1 cellular context compared by ENCODE assay signal in the genomic region with DNA sequence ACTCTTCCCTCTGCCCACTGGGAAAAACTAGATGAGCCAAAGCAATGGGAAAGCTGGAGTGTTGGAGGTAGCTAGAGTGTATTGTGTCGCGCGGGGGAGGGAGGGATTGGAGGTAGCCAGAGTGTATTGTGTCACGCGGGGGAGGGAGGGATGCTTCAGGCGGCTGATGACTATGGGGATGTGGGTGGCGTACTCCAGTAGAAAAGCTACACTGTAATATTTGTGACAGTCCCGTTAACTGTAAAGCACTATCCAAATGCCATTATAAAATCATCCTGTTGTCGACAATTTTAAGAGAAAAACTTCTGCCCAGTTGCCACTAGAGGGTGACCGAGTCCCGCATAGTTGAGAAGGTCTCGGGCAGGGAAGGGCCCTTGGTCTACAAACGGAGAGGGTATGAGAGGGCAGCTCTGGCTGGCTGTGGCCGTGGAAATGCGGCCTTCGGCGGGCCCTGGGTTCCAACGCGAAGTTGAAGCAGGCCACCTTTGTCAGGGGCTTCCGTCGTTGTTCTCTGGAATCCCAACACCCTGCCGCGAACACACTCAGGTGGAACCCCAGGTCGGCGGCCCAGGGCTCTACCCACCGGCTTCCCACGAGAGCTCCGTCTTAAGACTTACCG.
TF ChIP-seq lines count a peak whose summit lies in the region.

No MANE protein-coding gene starts in this region.

TF ChIP-seq in K562, 482 proteins besides CTCF, POLR2A, EP300 and RAD21 (continued from another document):
- TF ChIP-seq, protein P1, sequence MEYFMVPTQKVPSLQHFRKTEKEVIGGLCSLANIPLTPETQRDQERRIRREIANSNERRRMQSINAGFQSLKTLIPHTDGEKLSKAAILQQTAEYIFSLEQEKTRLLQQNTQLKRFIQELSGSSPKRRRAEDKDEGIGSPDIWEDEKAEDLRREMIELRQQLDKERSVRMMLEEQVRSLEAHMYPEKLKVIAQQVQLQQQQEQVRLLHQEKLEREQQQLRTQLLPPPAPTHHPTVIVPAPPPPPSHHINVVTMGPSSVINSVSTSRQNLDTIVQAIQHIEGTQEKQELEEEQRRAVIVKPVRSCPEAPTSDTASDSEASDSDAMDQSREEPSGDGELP (CRISPR knock-in tag; IDR thresholded peaks at IDR 0.05; ENCODE audit: borderline replicate concordance): peak; percentile 14; the same call in 1 of the 2 replicates
